ENCODE assay signal across 23 cellular contexts in the genomic region with DNA sequence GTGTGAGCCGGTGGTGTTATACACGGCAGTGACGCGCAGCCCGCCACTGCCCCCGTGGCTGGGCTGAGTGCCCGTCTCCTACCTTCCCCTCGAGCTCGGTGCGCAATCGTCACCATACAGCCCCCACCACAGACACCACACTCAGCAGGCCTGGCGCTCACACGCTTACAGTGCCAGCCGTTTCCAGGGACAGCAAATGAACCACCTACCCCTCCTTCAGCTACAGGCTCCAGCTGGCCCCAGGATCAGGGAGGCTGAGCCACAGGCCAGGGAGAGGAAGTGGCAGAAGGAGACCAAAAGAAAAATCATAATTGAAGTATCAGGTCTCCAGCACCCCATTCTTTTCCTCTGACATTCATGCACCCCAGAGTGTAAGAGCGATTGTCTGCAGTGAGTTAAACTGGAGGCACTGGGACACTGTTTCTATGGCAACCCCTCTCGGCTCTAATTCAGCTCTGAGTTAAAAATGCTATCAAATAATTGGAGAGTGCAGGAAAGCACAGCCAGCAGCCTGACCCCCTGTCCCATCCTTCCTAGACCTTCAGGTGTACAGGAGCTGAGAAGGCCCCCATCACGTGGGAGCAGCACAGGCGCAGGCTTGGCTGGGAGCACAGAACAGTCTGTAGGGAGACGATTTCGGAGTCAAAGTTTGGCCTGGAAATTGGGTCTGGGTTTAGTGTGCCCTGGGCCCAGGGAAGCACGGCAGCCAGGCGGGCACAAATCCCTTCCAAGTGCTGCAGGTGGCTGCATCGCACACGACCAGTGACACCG. TPM values are rescaled to one million over a fixed set of nuclear protein-coding genes. Genes with fewer than 3 reads are reported as not detected.
DNase-seq lines count a peak whose midpoint lies in the region; ATAC-seq, FAIRE-seq and TF ChIP-seq lines count a peak whose summit lies in the region.
"Had no signal": no experiment of that assay in that cellular context is flagged by ENCODE, and none has a peak within 500 bp of the region (broad histone marks: within the 10 kb centered on the region; RNA-seq: fewer than 3 reads in every experiment).

No MANE protein-coding gene starts in this region.

- DNase-seq in DMS153 (lab: John Stamatoyannopoulos, UW) (peak; percentile 9), DMS153 treated with DMSO at 0.1 percent for 48 hours (lab: John Stamatoyannopoulos, UW; ENCODE audit: unreplicated experiment) (no peak), SJCRH30 (no peak), kidney (peak; percentile 60), spleen (peak; percentile 59), DMS79 treated with DMSO at 0.1 percent for 48 hours (lab: John Stamatoyannopoulos, UW) (no peak)
- DNase-seq: 8988T; activated CD4-positive, alpha-beta T cell treated with anti-CD3 and anti-CD28 coated beads, Interleukin-2, amount 50 U/mL, for 48 hours; CD4-positive, alpha-beta memory T cell; effector CD4-positive, alpha-beta T cell; left ventricle myocardium inferior; NCI-H1048; NCI-H82; right cardiac atrium had no signal

- no peak overlapping the region for H3K9ac ChIP-seq in kidney (ENCODE audit: low read length in 2 of 2)

- no peak for TF ChIP-seq POLR2A in spleen (IDR thresholded peaks at IDR 0.05)

- H3K4me3 ChIP-seq in SJCRH30: no peak overlapping the region
- no peak overlapping the region for H3K4me3 ChIP-seq in kidney (ENCODE audit: low read length in 2 of 2)
- no peak overlapping the region for H3K4me3 ChIP-seq in spleen
- H3K4me3 ChIP-seq: ascending aorta, left ventricle myocardium inferior had no signal

- H3K4me1 ChIP-seq in SJCRH30 (peaks cover 19% of the 10 kb centered on the region), kidney (ENCODE audit: control insufficient read depth in 1 of 2, insufficient read depth in 1 of 2, low read depth in 1 of 2, low read length in 2 of 2) (no peaks in the 10 kb centered on the region), spleen (peaks cover 0 to 9% (median 3%) of the 10 kb centered on the region in 6 donors)
- H3K4me1 ChIP-seq: ascending aorta, left ventricle myocardium inferior had no signal

- FAIRE-seq in kidney (lab: Jason Lieb, UNC): no peak
- FAIRE-seq: G401.6 had no signal

- no peak for ATAC-seq in HG02798 (IDR thresholded peaks at IDR 0.05; ENCODE audit: poor library complexity, unreplicated experiment)
- no peak for ATAC-seq in HG02642 (IDR thresholded peaks at IDR 0.05; ENCODE audit: poor library complexity, unreplicated experiment)
- ATAC-seq: naive thymus-derived CD8-positive, alpha-beta T cell; right cardiac atrium; stimulated activated memory B cell treated with anti-CD40 and anti-IgM and Interleukin-4, amounts not matched to agents 10 μg/mL and 1 μg/mL and 100 μg/mL, for 72 hours had no signal

- 79 to 90% (median 86%) methylated on average over 23 to 25 of the region's 25 CpGs for WGBS in spleen, 5 donors

- no peaks in the 10 kb centered on the region for H3K27me3 ChIP-seq in SJCRH30
- H3K27me3 ChIP-seq in spleen (replicated peaks in 1 of 7): peaks cover 0 to 42% (median 4%) of the 10 kb centered on the region in 7 donors
- H3K27me3 ChIP-seq: ascending aorta had no signal

- intact Hi-C loops in kidney (cut with DNase I): no loop called here
- intact Hi-C loops in spleen (cut with DNase I; ENCODE audit: low total_unique reads): no loop called here

- TF ChIP-seq CTCF in kidney (IDR thresholded peaks at IDR 0.05; ENCODE audit: borderline replicate concordance, extremely low read depth, insufficient read depth): no peak
- TF ChIP-seq CTCF in spleen (IDR thresholded peaks at IDR 0.05 in 8 of 11, conservative IDR thresholded peaks at IDR 0.05 in 3 of 11): no peak

- H3K9me3 ChIP-seq in SJCRH30 (replicated peaks): no peaks in the 10 kb centered on the region
- no peaks in the 10 kb centered on the region for H3K9me3 ChIP-seq in kidney (ENCODE audit: control insufficient read depth in 1 of 2, low read length in 2 of 2)
- H3K9me3 ChIP-seq in spleen: no peaks in the 10 kb centered on the region
- H3K9me3 ChIP-seq: ascending aorta, left ventricle myocardium inferior had no signal

- H3K36me3 ChIP-seq in SJCRH30: no peaks in the 10 kb centered on the region
- H3K36me3 ChIP-seq in kidney (ENCODE audit: control insufficient read depth in 1 of 2, insufficient read depth in 2 of 2, low read length in 2 of 2): no peaks in the 10 kb centered on the region
- H3K36me3 ChIP-seq in spleen: no peaks in the 10 kb centered on the region
- H3K36me3 ChIP-seq: ascending aorta, left ventricle myocardium inferior had no signal

- H3K27ac ChIP-seq in SJCRH30: peak overlapping the region; percentile 60; the same call in 1 of the 2 replicates
- H3K27ac ChIP-seq in kidney (ENCODE audit: low read depth in 2 of 2, low read length in 2 of 2): no peak overlapping the region
- no peak overlapping the region for H3K27ac ChIP-seq in spleen
- H3K27ac ChIP-seq: ascending aorta, left ventricle myocardium inferior had no signal

RNA-seq across cellular contexts. Expression of gene LRTM2, which starts 18.0 kb away (rescaled TPM):
- total RNA-seq in SJCRH30 (2014; rRNA removed; shearing (Covaris generic)): not detected in 2 replicates
- total RNA-seq in kidney (not detected), spleen (under 1 TPM in 1 of 7 donors, not detected in 6; 0.12 TPM)
- polyA plus RNA-seq in kidney (ENCODE audit: insufficient read depth, low read depth, low replicate concordance) (not detected), spleen (not detected)
- total RNA-seq: activated T-helper 1 cell treated with anti-CD3 and anti-CD28 coated beads, Interleukin-12 subunit alpha, Interleukin-12 subunit beta, Interleukin-2, Interleukin-4 antibody, amounts not matched to agents 30 ng/mL and 10 ng/mL and 1 ng/mL, durations not matched to agents 14 hours and 24 hours and 36 hours; ascending aorta; CD4-positive, alpha-beta memory T cell; HT1080; left ventricle myocardium inferior; right cardiac atrium; urinary bladder had no signal
- polyA plus RNA-seq: CD4-positive, alpha-beta memory T cell; naive thymus-derived CD8-positive, alpha-beta T cell; right cardiac atrium; urinary bladder had no signal

Comparison
In these comparisons a context has a peak if more than half of its experiments do, and no peak if none do; other contexts are left out.
1. DNase-seq: peak in DMS153 (single experiment), kidney (single experiment) and spleen (single experiment); none in DMS153 treated with DMSO at 0.1 percent for 48 hours (single experiment), SJCRH30 (0 of 2) and DMS79 treated with DMSO at 0.1 percent for 48 hours (single experiment).